In genomic region chr6:158131926-158132325, GRCh38 we compare ENCODE assay signal across 1 cellular context.
TF ChIP-seq lines count a peak whose summit lies in the region.

No MANE protein-coding gene starts in this region.

TF ChIP-seq in HCT116, 20 proteins besides CTCF, POLR2A, EP300 and RAD21 (continued from another document):
- TF ChIP-seq REST (IDR thresholded peaks at IDR 0.05; ENCODE audit: low read depth) (no peak), SIN3A (IDR thresholded peaks at IDR 0.05; ENCODE audit: low read depth) (no peak), ELF1 (IDR thresholded peaks at IDR 0.05; ENCODE audit: borderline replicate concordance, low read depth) (no peak)
